ENCODE assay signal across 16 cellular contexts in the genomic region with DNA sequence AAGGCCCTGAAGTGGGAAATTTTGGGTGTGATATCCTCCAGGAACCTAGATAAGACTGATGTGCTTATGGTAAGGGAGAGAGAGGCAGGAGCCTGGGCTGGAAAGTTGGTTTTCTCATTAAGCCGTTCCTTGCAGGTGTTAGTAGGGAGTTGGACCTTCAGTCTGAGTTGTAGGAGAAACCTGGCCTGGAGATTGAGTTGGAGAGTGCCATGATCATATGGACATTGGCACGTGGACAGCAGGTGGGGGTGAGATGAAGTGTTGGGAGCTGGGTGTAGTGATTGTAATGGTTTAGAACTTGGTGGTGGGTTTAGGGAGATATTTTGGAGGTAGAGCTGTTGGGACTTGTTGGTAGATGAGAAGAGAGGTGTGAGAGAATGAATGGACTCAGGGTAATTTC. TPM values are rescaled to one million over a fixed set of nuclear protein-coding genes. Genes with fewer than 3 reads are reported as not detected.
A peak's percentile ranks its signal among the peaks of the same experiment; 100 is the strongest.
DNase-seq lines count a peak whose midpoint lies in the region; ATAC-seq, FAIRE-seq and TF ChIP-seq lines count a peak whose summit lies in the region.
"Had no signal": no experiment of that assay in that cellular context is flagged by ENCODE, and none has a peak within 500 bp of the region (broad histone marks: within the 10 kb centered on the region; RNA-seq: fewer than 3 reads in every experiment).

No MANE protein-coding gene starts in this region.

- CTCF ChIA-PET in HEK293 (lab: Yijun Ruan, JAX) (interaction anchor here (0.8 kb wide), 1 partner anchor 12 kb away, joined by 4 read pairs; no protein-coding TSS in a partner anchor), GM12878 (lab: Yijun Ruan, JAX) (interaction anchor here (0.7 to 1.0 kb wide), 2 partner anchors 10 to 28 kb away, joined by 3 to 4 read pairs; no protein-coding TSS in a partner anchor)

- H2BK120ac ChIP-seq in trophoblast cell (ENCODE audit: insufficient read depth, low read length, poor library complexity): no peak overlapping the region

- DNase-seq in GM12878 (ENCODE audit: low read depth, low spot score) (no peak), trophoblast cell (no peak), mesenteric fat pad (ENCODE audit: low spot score) (no peak), kidney tubule cell (ENCODE audit: low spot score) (no peak)
- no peak for DNase-seq in central memory CD4-positive, alpha-beta T cell
- DNase-seq: ACHN, DMS79, EL, HFFc6 had no signal

- TF ChIP-seq EP300 in GM12878 (IDR thresholded peaks at IDR 0.05; ENCODE audit: borderline replicate concordance in 1 of 2, control insufficient read depth in 1 of 2, low read depth in 2 of 2, low read length in 2 of 2): no peak

- peak overlapping the region; percentile 37 for H3K4ac ChIP-seq in trophoblast cell (ENCODE audit: low read depth, low read length)

- no peak for ATAC-seq in GM12878

- H2BK5ac ChIP-seq in trophoblast cell (ENCODE audit: low read depth, low read length, poor library complexity): no peak overlapping the region

- no peak overlapping the region; the same call in 1 of the 2 replicates for H3K9ac ChIP-seq in GM12878 (ENCODE audit: control insufficient read depth, insufficient read depth, low read length)
- H3K9ac ChIP-seq in trophoblast cell (ENCODE audit: low read length): no peak overlapping the region

- POLR2A ChIA-PET in HEK293 (lab: Yijun Ruan, JAX): no interaction called here
- POLR2A ChIA-PET in GM12878 (lab: Charles Lee): no interaction called here

- 73% methylated on average over 2 of the region's 2 CpGs for WGBS in GM12878 (ENCODE audit: insufficient coverage, insufficient replicate concordance, low lambda C conversion rate, missing lambda C conversion rate)
- no CpG with 5 or more reads among the region's 2 CpGs for WGBS in trophoblast cell (ENCODE audit: extremely low coverage, insufficient coverage, insufficient read length)

- H2AK5ac ChIP-seq in trophoblast cell (ENCODE audit: low read length): no peak overlapping the region

- no peaks in the 10 kb centered on the region for H3K27me3 ChIP-seq in GM12878 (replicated peaks in 1 of 2; ENCODE audit: control insufficient read depth in 2 of 2, insufficient read depth in 2 of 2, low read length in 1 of 2)
- H3K27me3 ChIP-seq in trophoblast cell (ENCODE audit: insufficient read depth, low read length): no peaks in the 10 kb centered on the region

- SMC1A ChIA-PET in GM12878 (lab: Charles Lee; ENCODE audit: uncharacterized antibody, unreplicated experiment): no interaction called here

- intact Hi-C loops in GM12878 (cut with micrococcal nuclease; ENCODE audit: unreplicated experiment): no loop called here

- H3K36me3 ChIP-seq in HEK293 (ENCODE audit: control insufficient read depth in 2 of 2, insufficient read depth in 1 of 2, low read length in 2 of 2) (peaks cover 10 to 34% of the 10 kb centered on the region in 2 experiments; a peak in 2 of 3 replicates), GM12878 (ENCODE audit: control insufficient read depth in 2 of 2, insufficient read depth in 2 of 2, low read length in 1 of 2) (peaks cover 0 to 4% of the 10 kb centered on the region in 2 experiments; a peak in 1 of 4 replicates), trophoblast cell (ENCODE audit: control insufficient read depth in 1 of 2, insufficient read depth in 2 of 2, low read length in 2 of 2) (peaks cover 11 to 13% of the 10 kb centered on the region in 2 experiments)

- no peak for TF ChIP-seq RAD21 in GM12878 (IDR thresholded peaks at IDR 0.05; ENCODE audit: insufficient read depth, low read depth, low read length)

- no peaks in the 10 kb centered on the region for H3K4me1 ChIP-seq in HEK293 (ENCODE audit: control insufficient read depth, insufficient read depth, low read length)
- H3K4me1 ChIP-seq in GM12878 (ENCODE audit: control insufficient read depth, insufficient read depth, low read length): no peaks in the 10 kb centered on the region; the same call in 1 of the 2 replicates
- H3K4me1 ChIP-seq in trophoblast cell (ENCODE audit: control insufficient read depth in 1 of 2, insufficient read depth in 2 of 2, low read length in 2 of 2): no peaks in the 10 kb centered on the region
- H3K4me1 ChIP-seq: HAP-1 had no signal

- TF ChIP-seq CTCF in 22Rv1 (IDR thresholded peaks at IDR 0.05): no peak
- no peak for TF ChIP-seq CTCF in HEK293 (tag by site-specific recombination; IDR thresholded peaks at IDR 0.05)
- TF ChIP-seq CTCF in GM12878 (IDR thresholded peaks at IDR 0.05 in 2 of 3, conservative IDR thresholded peaks at IDR 0.05 in 1 of 3; ENCODE audit: control insufficient read depth in 2 of 3, extremely low read depth in 1 of 3, insufficient read depth in 1 of 3, low read depth in 3 of 3, low read length in 3 of 3): no peak

- H3K9me3 ChIP-seq in HEK293 (ENCODE audit: control insufficient read depth, insufficient read depth, low read depth, low read length): no peaks in the 10 kb centered on the region
- no peaks in the 10 kb centered on the region for H3K9me3 ChIP-seq in GM12878 (replicated peaks; ENCODE audit: control insufficient read depth, insufficient read depth, low read length)
- H3K9me3 ChIP-seq in trophoblast cell (ENCODE audit: insufficient read depth, low read depth, low read length): no peaks in the 10 kb centered on the region
- H3K9me3 ChIP-seq: HAP-1 had no signal

- in situ Hi-C loops in GM12878 (cut with MboI): no loop called here

- H3K14ac ChIP-seq in trophoblast cell (ENCODE audit: low read length): no peak overlapping the region

- H2AFZ ChIP-seq in GM12878 (ENCODE audit: control insufficient read depth, low read depth, low read length) (no peak overlapping the region), trophoblast cell (ENCODE audit: insufficient read depth, low read length, poor library complexity) (no peak overlapping the region)

- H3K4me3 ChIP-seq in HEK293 (ENCODE audit: low read depth, low read length): no peak overlapping the region
- no peak overlapping the region for H3K4me3 ChIP-seq in GM12878
- H3K4me3 ChIP-seq in trophoblast cell (ENCODE audit: low read depth, low read length): no peak overlapping the region
- H3K4me3 ChIP-seq: HAP-1 had no signal

- no peak for FAIRE-seq in GM12878 (lab: Jason Lieb, UNC)
- FAIRE-seq: G401.6, GM12892, H1 had no signal

- no peak overlapping the region for H4K12ac ChIP-seq in trophoblast cell (ENCODE audit: low read depth, low read length)

- RAD21 ChIA-PET in GM12878 (lab: Charles Lee; ENCODE audit: unreplicated experiment): no interaction called here

- peak overlapping the region; percentile 61 for H3K23ac ChIP-seq in trophoblast cell (ENCODE audit: low read length)

- peaks cover 16% of the 10 kb centered on the region for H3K79me2 ChIP-seq in GM12878 (ENCODE audit: control insufficient read depth, insufficient read depth, low read length)
- H3K79me2 ChIP-seq in trophoblast cell (ENCODE audit: control insufficient read depth, insufficient read depth, low read length, poor library complexity): peaks cover 5% of the 10 kb centered on the region

- TF ChIP-seq POLR2A in GM12878 (IDR thresholded peaks at IDR 0.05; ENCODE audit: low read depth, low read length): no peak

- H3K27ac ChIP-seq in 22Rv1 (peak overlapping the region; percentile 21; the same call in 1 of the 2 replicates), HEK293 (ENCODE audit: extremely low read depth, low read depth, low read length) (no peak overlapping the region), GM12878 (ENCODE audit: control insufficient read depth, insufficient read depth) (no peak overlapping the region), trophoblast cell (ENCODE audit: low read depth, low read length) (no peak overlapping the region)
- H3K27ac ChIP-seq: C4-2B had no signal

- no TSS peak for BruUV-seq in GM12878 (replicated peaks; lab: Mats Ljungman, UMichigan)

- peaks cover 3% of the 10 kb centered on the region for H3K79me1 ChIP-seq in trophoblast cell (ENCODE audit: low read length)

- no peak overlapping the region for H4K91ac ChIP-seq in trophoblast cell (ENCODE audit: low read depth, low read length)

- no peak overlapping the region for H2BK12ac ChIP-seq in trophoblast cell (ENCODE audit: low read length)

- 0 out of 2 replicates have a peak, but pooled peaks cover 5% of the 10 kb centered on the region for H4K20me1 ChIP-seq in GM12878 (ENCODE audit: control insufficient read depth, insufficient read depth)

- no peak overlapping the region for H4K8ac ChIP-seq in trophoblast cell (ENCODE audit: low read depth, low read length)

- H3K18ac ChIP-seq in trophoblast cell (ENCODE audit: low read length): no peak overlapping the region

- H3K4me2 ChIP-seq in GM12878 (ENCODE audit: control insufficient read depth, insufficient read depth) (0 out of 2 replicates have a peak overlapping the region, but pooled peaks have one; percentile 33), trophoblast cell (ENCODE audit: low read length) (no peak overlapping the region)

RNA-seq across cellular contexts. Expression of a gene that starts 4.9 kb away (rescaled TPM):
- 44.6 and 52.6 TPM in 2 replicates for total RNA-seq in GM12878 (2013; cell fraction: nucleolus; rRNA removed)
- total RNA-seq in GM12878 (2014; rRNA removed) (47.0 and 52.6 TPM in 2 replicates), GM12878 (2014; rRNA removed; fragmentation: Illumina TruSeq; extraction: Trizol) (22.0 and 24.2 TPM in 2 replicates), GM12878 (2021) (49.4 and 49.7 TPM in 2 replicates), mesenteric fat pad (45.3 TPM)
- polyA plus RNA-seq in GM12878 (2011; ENCODE audit: low read depth): 11.0 TPM
- polyA plus RNA-seq in GM12878 (2011; rRNA removed) (13.4 and 22.9 TPM in 2 replicates), GM12878 (2014; fragmentation: Illumina TruSeq; extraction: Trizol) (5.1 and 17.6 TPM in 2 replicates), GM12878 (2014; fragmentation: Nextera tagmentation; extraction: Ambion mirVana) (1 to 10 TPM in 1 of 2 experiments, under 1 TPM in 1; 0.29 to 1.6 TPM), GM12878 (2014; rRNA removed) (47.8 and 55.8 TPM in 2 replicates), GM12878 (2016; fragmentation: Nextera tagmentation; extraction: Ambion mirVana) (10 to 100 TPM; 26.5 to 26.8 TPM)
- polyA plus RNA-seq in GM12878 (2011; cell fraction: cytosol; rRNA removed): 23.8 and 35.3 TPM in 2 replicates
- 130 and 174 TPM in 2 replicates for polyA plus RNA-seq in GM12878 (2011; cell fraction: nucleus; rRNA removed)
- polyA plus RNA-seq in GM12878 (2012): 23.1 and 25.0 TPM in 2 replicates
- polyA minus RNA-seq in GM12878 (2011; rRNA and poly(A)+ RNA removed): 22.2 and 35.9 TPM in 2 replicates
- 10.4 and 12.7 TPM in 2 replicates for polyA minus RNA-seq in GM12878 (2011; cell fraction: cytosol; rRNA and poly(A)+ RNA removed)
- 21.9 and 35.7 TPM in 2 replicates for polyA minus RNA-seq in GM12878 (2011; cell fraction: nucleus; rRNA and poly(A)+ RNA removed)
- polyA plus RNA-seq in trophoblast cell (2013): 25.5 and 25.7 TPM in 2 replicates

RNA-seq across cellular contexts. Expression of a gene that starts 21.2 kb away (rescaled TPM):
- 8.0 and 8.7 TPM in 2 replicates for total RNA-seq in GM12878 (2013; cell fraction: nucleolus; rRNA removed)
- total RNA-seq in GM12878 (2014; rRNA removed) (8.3 and 9.1 TPM in 2 replicates), GM12878 (2014; rRNA removed; fragmentation: Illumina TruSeq; extraction: Trizol) (3.2 and 3.6 TPM in 2 replicates), GM12878 (2021) (11.2 TPM in 2 replicates), mesenteric fat pad (2.2 TPM)
- polyA plus RNA-seq in GM12878 (2011; ENCODE audit: low read depth): 4.0 TPM
- polyA plus RNA-seq in GM12878 (2011; rRNA removed) (1.6 and 2.9 TPM in 2 replicates), GM12878 (2014; fragmentation: Illumina TruSeq; extraction: Trizol) (0.73 and 3.1 TPM in 2 replicates), GM12878 (2014; fragmentation: Nextera tagmentation; extraction: Ambion mirVana) (1 to 10 TPM in 1 of 2 experiments, under 1 TPM in 1; 0.72 to 2.3 TPM), GM12878 (2014; rRNA removed) (11.3 and 13.0 TPM in 2 replicates), GM12878 (2016; fragmentation: Nextera tagmentation; extraction: Ambion mirVana) (10 to 100 TPM in 1 of 2 experiments, 1 to 10 TPM in 1; 8.9 to 10.3 TPM)
- 5.7 and 6.5 TPM in 2 replicates for polyA plus RNA-seq in GM12878 (2011; cell fraction: cytosol; rRNA removed)
- 19.6 and 20.1 TPM in 2 replicates for polyA plus RNA-seq in GM12878 (2011; cell fraction: nucleus; rRNA removed)
- polyA plus RNA-seq in GM12878 (2012): 15.7 and 17.4 TPM in 2 replicates
- 1.8 and 5.0 TPM in 2 replicates for polyA minus RNA-seq in GM12878 (2011; rRNA and poly(A)+ RNA removed)
- 2.1 TPM in 2 replicates for polyA minus RNA-seq in GM12878 (2011; cell fraction: cytosol; rRNA and poly(A)+ RNA removed)
- polyA minus RNA-seq in GM12878 (2011; cell fraction: nucleus; rRNA and poly(A)+ RNA removed): 4.0 and 5.3 TPM in 2 replicates
- 0.97 and 1.2 TPM in 2 replicates for polyA plus RNA-seq in trophoblast cell (2013)

RNA-seq across cellular contexts. Expression of a gene that starts 40.6 kb away (rescaled TPM):
- total RNA-seq in GM12878 (2013; cell fraction: nucleolus; rRNA removed): 180 and 204 TPM in 2 replicates
- total RNA-seq in GM12878 (2014; rRNA removed) (32.6 and 42.0 TPM in 2 replicates), GM12878 (2014; rRNA removed; fragmentation: Illumina TruSeq; extraction: Trizol) (19.8 and 21.8 TPM in 2 replicates), GM12878 (2021) (133 and 134 TPM in 2 replicates), mesenteric fat pad (108 TPM)
- polyA plus RNA-seq in GM12878 (2011; ENCODE audit: low read depth): 25.4 TPM
- polyA plus RNA-seq in GM12878 (2011; rRNA removed) (19.9 and 41.8 TPM in 2 replicates), GM12878 (2014; fragmentation: Illumina TruSeq; extraction: Trizol) (6.3 and 23.5 TPM in 2 replicates), GM12878 (2014; fragmentation: Nextera tagmentation; extraction: Ambion mirVana) (1 to 10 TPM in 1 of 2 experiments, under 1 TPM in 1; 0.68 to 4.5 TPM), GM12878 (2014; rRNA removed) (65.4 and 84.9 TPM in 2 replicates), GM12878 (2016; fragmentation: Nextera tagmentation; extraction: Ambion mirVana) (10 to 100 TPM; 69.3 to 80.0 TPM)
- polyA plus RNA-seq in GM12878 (2011; cell fraction: cytosol; rRNA removed): 57.3 and 73.0 TPM in 2 replicates
- polyA plus RNA-seq in GM12878 (2011; cell fraction: nucleus; rRNA removed): 319 and 335 TPM in 2 replicates
- 53.9 and 72.5 TPM in 2 replicates for polyA plus RNA-seq in GM12878 (2012)
- 52.2 and 84.0 TPM in 2 replicates for polyA minus RNA-seq in GM12878 (2011; rRNA and poly(A)+ RNA removed)
- 54.8 and 57.2 TPM in 2 replicates for polyA minus RNA-seq in GM12878 (2011; cell fraction: cytosol; rRNA and poly(A)+ RNA removed)
- 57.8 and 74.9 TPM in 2 replicates for polyA minus RNA-seq in GM12878 (2011; cell fraction: nucleus; rRNA and poly(A)+ RNA removed)
- polyA plus RNA-seq in trophoblast cell (2013): 61.9 and 66.1 TPM in 2 replicates
